In the genomic region with DNA sequence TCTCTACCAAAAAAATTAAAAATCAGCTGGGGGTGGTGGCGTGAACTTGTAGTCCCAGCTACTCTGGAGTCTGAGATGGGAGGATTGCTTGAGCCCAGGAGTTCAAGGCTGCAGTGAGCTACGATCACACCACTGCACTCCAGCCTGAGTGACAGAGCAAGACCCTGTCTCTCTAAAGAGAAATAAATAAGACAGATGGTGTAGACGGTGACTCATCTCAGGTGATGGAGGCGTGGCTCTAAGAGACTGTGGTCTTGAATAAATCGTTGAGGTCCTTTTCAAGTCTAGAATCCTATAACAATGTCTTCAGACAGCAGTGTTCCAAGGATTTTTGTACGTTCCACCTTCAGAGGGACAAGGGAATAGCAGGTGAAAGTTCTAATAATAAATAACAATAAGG, we compare ENCODE assay signal across 2 cellular contexts.
A peak's percentile ranks its signal among the peaks of the same experiment; 100 is the strongest.
TF ChIP-seq lines count a peak whose summit lies in the region.

No MANE protein-coding gene starts in this region.

TF ChIP-seq in GM12878, 131 proteins besides CTCF, POLR2A, EP300 and RAD21:
- TF ChIP-seq, protein P1, sequence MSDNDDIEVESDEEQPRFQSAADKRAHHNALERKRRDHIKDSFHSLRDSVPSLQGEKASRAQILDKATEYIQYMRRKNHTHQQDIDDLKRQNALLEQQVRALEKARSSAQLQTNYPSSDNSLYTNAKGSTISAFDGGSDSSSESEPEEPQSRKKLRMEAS (IDR thresholded peaks at IDR 0.05; ENCODE audit: low read depth, low read length): no peak
- TF ChIP-seq, protein P2, sequence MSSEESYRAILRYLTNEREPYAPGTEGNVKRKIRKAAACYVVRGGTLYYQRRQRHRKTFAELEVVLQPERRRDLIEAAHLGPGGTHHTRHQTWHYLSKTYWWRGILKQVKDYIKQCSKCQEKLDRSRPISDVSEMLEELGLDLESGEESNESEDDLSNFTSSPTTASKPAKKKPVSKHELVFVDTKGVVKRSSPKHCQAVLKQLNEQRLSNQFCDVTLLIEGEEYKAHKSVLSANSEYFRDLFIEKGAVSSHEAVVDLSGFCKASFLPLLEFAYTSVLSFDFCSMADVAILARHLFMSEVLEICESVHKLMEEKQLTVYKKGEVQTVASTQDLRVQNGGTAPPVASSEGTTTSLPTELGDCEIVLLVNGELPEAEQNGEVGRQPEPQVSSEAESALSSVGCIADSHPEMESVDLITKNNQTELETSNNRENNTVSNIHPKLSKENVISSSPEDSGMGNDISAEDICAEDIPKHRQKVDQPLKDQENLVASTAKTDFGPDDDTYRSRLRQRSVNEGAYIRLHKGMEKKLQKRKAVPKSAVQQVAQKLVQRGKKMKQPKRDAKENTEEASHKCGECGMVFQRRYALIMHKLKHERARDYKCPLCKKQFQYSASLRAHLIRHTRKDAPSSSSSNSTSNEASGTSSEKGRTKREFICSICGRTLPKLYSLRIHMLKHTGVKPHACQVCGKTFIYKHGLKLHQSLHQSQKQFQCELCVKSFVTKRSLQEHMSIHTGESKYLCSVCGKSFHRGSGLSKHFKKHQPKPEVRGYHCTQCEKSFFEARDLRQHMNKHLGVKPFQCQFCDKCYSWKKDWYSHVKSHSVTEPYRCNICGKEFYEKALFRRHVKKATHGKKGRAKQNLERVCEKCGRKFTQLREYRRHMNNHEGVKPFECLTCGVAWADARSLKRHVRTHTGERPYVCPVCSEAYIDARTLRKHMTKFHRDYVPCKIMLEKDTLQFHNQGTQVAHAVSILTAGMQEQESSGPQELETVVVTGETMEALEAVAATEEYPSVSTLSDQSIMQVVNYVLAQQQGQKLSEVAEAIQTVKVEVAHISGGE (CRISPR knock-in tag; IDR thresholded peaks at IDR 0.05): no peak
- TF ChIP-seq KAT2A (conservative IDR thresholded peaks at IDR 0.05; ENCODE audit: control insufficient read depth, low read depth, low read length): no peak
- TF ChIP-seq, protein P3, sequence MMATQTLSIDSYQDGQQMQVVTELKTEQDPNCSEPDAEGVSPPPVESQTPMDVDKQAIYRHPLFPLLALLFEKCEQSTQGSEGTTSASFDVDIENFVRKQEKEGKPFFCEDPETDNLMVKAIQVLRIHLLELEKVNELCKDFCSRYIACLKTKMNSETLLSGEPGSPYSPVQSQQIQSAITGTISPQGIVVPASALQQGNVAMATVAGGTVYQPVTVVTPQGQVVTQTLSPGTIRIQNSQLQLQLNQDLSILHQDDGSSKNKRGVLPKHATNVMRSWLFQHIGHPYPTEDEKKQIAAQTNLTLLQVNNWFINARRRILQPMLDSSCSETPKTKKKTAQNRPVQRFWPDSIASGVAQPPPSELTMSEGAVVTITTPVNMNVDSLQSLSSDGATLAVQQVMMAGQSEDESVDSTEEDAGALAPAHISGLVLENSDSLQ (IDR thresholded peaks at IDR 0.05): peak; percentile 87
- TF ChIP-seq, protein P4, sequence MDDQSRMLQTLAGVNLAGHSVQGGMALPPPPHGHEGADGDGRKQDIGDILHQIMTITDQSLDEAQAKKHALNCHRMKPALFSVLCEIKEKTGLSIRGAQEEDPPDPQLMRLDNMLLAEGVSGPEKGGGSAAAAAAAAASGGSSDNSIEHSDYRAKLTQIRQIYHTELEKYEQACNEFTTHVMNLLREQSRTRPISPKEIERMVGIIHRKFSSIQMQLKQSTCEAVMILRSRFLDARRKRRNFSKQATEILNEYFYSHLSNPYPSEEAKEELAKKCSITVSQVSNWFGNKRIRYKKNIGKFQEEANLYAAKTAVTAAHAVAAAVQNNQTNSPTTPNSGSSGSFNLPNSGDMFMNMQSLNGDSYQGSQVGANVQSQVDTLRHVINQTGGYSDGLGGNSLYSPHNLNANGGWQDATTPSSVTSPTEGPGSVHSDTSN (IDR thresholded peaks at IDR 0.05; ENCODE audit: insufficient replicate concordance, low read depth, low read length): peak; percentile 7
- no peak for TF ChIP-seq LARP7 (IDR thresholded peaks at IDR 0.05)
- no peak for TF ChIP-seq POLR2AphosphoS2 (IDR thresholded peaks at IDR 0.05; ENCODE audit: low read depth, low read length)

TF ChIP-seq in GM23338, 12 proteins besides CTCF, POLR2A, EP300 and RAD21:
- TF ChIP-seq POLR2AphosphoS5 (IDR thresholded peaks at IDR 0.05; ENCODE audit: low read depth): no peak
- TF ChIP-seq NANOG (IDR thresholded peaks at IDR 0.05; ENCODE audit: borderline replicate concordance): no peak
- TF ChIP-seq STAT1 (IDR thresholded peaks at IDR 0.05; ENCODE audit: unreplicated experiment): no peak
- TF ChIP-seq EZH2phosphoT487 (IDR thresholded peaks at IDR 0.05; ENCODE audit: unreplicated experiment): no peak
- no peak for TF ChIP-seq CREB1 (CRISPR knock-in tag; IDR thresholded peaks at IDR 0.05; ENCODE audit: low read depth)
